In genomic region chr4:83207497-83208105, GRCh38 we compare ENCODE assay signal across 1 cellular context.
TF ChIP-seq lines count a peak whose summit lies in the region.

No MANE protein-coding gene starts in this region.

TF ChIP-seq in HEK293, 187 proteins besides CTCF, POLR2A, EP300 and RAD21 (continued from another document):
- TF ChIP-seq ZNF26 (tag by site-specific recombination; IDR thresholded peaks at IDR 0.05) = no peak
- peak; percentile 97 for TF ChIP-seq HOXD13 (CRISPR knock-in tag; IDR thresholded peaks at IDR 0.05; ENCODE audit: borderline replicate concordance)
- no peak for TF ChIP-seq ZBTB11 (tag by site-specific recombination; conservative IDR thresholded peaks at IDR 0.05; ENCODE audit: low read depth)
- TF ChIP-seq ZNF791 (tag by site-specific recombination; IDR thresholded peaks at IDR 0.05) = no peak
TF ChIP-seq in HEK293: peak in this region for 4.
